In genomic region chr1:178725603-178726517, GRCh38 we compare ENCODE assay signal across 8 cellular contexts. TPM values are rescaled to one million over a fixed set of nuclear protein-coding genes. Genes with fewer than 3 reads are reported as not detected.
A peak's percentile ranks its signal among the peaks of the same experiment; 100 is the strongest.
DNase-seq lines count a peak whose midpoint lies in the region; ATAC-seq, FAIRE-seq and TF ChIP-seq lines count a peak whose summit lies in the region.

No MANE protein-coding gene starts in this region.

- TF ChIP-seq CTCF in GM12872 (IDR thresholded peaks at IDR 0.05; ENCODE audit: insufficient read depth, low read depth, low read length) (peak; percentile 28; the same call in 2 of the 3 replicates), GM12878 (IDR thresholded peaks at IDR 0.05 in 2 of 3, conservative IDR thresholded peaks at IDR 0.05 in 1 of 3; ENCODE audit: control insufficient read depth in 2 of 3, extremely low read depth in 1 of 3, insufficient read depth in 1 of 3, low read depth in 3 of 3, low read length in 3 of 3) (no peak)

- H3K4me3 ChIP-seq in GM12878 (peak overlapping the region; percentile 69), rectal smooth muscle tissue (ENCODE audit: low read length) (peak overlapping the region; percentile 87)

- no peak for TF ChIP-seq RAD21 in GM12878 (IDR thresholded peaks at IDR 0.05; ENCODE audit: insufficient read depth, low read depth, low read length)

- H3K9ac ChIP-seq in GM12878 (ENCODE audit: control insufficient read depth, insufficient read depth, low read length) (peak overlapping the region; percentile 46), rectal smooth muscle tissue (ENCODE audit: low read length) (peak overlapping the region; percentile 68)

- no peak for TF ChIP-seq EP300 in GM12878 (IDR thresholded peaks at IDR 0.05; ENCODE audit: borderline replicate concordance in 1 of 2, control insufficient read depth in 1 of 2, low read depth in 2 of 2, low read length in 2 of 2)

- no peaks in the 10 kb centered on the region for H4K20me1 ChIP-seq in GM12878 (ENCODE audit: control insufficient read depth, insufficient read depth)

- intact Hi-C loops in GM12878 (cut with micrococcal nuclease; ENCODE audit: unreplicated experiment) (loop anchor here (5.0 kb wide), 1 partner anchor 119 kb away; no protein-coding TSS in a partner anchor), posterior vena cava (cut with DNase I) (no loop called here)

- TF ChIP-seq POLR2A in GM12878 (IDR thresholded peaks at IDR 0.05; ENCODE audit: low read depth, low read length), result no peak

- in situ Hi-C loops in GM12878 (cut with MboI), result no loop called here

- RAD21 ChIA-PET in GM12878 (lab: Charles Lee; ENCODE audit: unreplicated experiment), result interaction anchor here (0.7 to 3.5 kb wide), 11 partner anchors 25 to 366 kb away, joined by 3 to 25 read pairs (median 5); no protein-coding TSS in a partner anchor

- SMC1A ChIA-PET in GM12878 (lab: Charles Lee; ENCODE audit: uncharacterized antibody, unreplicated experiment), result interaction anchor here (0.6 to 1.8 kb wide), 14 partner anchors 24 to 625 kb away, joined by 3 to 10 read pairs (median 5); no protein-coding TSS in a partner anchor

- POLR2A ChIA-PET in GM12878 (lab: Charles Lee), result interaction anchor here (0.6 to 1.5 kb wide), 5 partner anchors 19 to 183 kb away, joined by 3 to 5 read pairs (median 4); no protein-coding TSS in a partner anchor

- peak; percentile 98 for DNase-seq in NAMALWA (ENCODE audit: low spot score)
- DNase-seq in T-helper 1 cell, result peak in 4 of 5 donors; percentile 19 to 55 (median 40)
- peak; percentile 32 for DNase-seq in GM12878 (ENCODE audit: low read depth, low spot score)
- DNase-seq in hepatic stellate cell (ENCODE audit: low spot score), result peak; percentile 58
- DNase-seq in posterior vena cava (ENCODE audit: low spot score), result no peak

- H3K36me3 ChIP-seq in GM12878 (ENCODE audit: control insufficient read depth in 2 of 2, insufficient read depth in 2 of 2, low read length in 1 of 2) (no peaks in the 10 kb centered on the region), rectal smooth muscle tissue (ENCODE audit: control insufficient read depth, insufficient read depth, low read length) (peaks cover 2% of the 10 kb centered on the region)

- no peaks in the 10 kb centered on the region for H3K79me2 ChIP-seq in GM12878 (ENCODE audit: control insufficient read depth, insufficient read depth, low read length)

- H3K4me2 ChIP-seq in GM12878 (ENCODE audit: control insufficient read depth, insufficient read depth), result peak overlapping the region; percentile 86; the same call in 1 of the 2 replicates

- ATAC-seq in HG02588 (IDR thresholded peaks at IDR 0.05; ENCODE audit: unreplicated experiment), result peak; percentile 72
- ATAC-seq in GM12878, result peak; percentile 75

- WGBS in GM12878 (ENCODE audit: insufficient coverage, insufficient replicate concordance, low lambda C conversion rate, missing lambda C conversion rate), result 1% methylated on average over 48 of the region's 76 CpGs

- BruUV-seq in GM12878 (replicated peaks; lab: Mats Ljungman, UMichigan), result no TSS peak

- peak overlapping the region; percentile 45 for H2AFZ ChIP-seq in GM12878 (ENCODE audit: control insufficient read depth, low read depth, low read length)

- CTCF ChIA-PET in GM12878 (lab: Yijun Ruan, JAX), result interaction anchor here (0.7 to 2.4 kb wide), 6 partner anchors 9 to 182 kb away, joined by 3 to 16 read pairs (median 4); no protein-coding TSS in a partner anchor

- H3K4me1 ChIP-seq in GM12878 (ENCODE audit: control insufficient read depth, insufficient read depth, low read length) (no peaks in the 10 kb centered on the region), rectal smooth muscle tissue (ENCODE audit: control insufficient read depth, insufficient read depth, low read length) (no peaks in the 10 kb centered on the region)

- H3K27me3 ChIP-seq in GM12878 (replicated peaks in 1 of 2; ENCODE audit: control insufficient read depth in 2 of 2, insufficient read depth in 2 of 2, low read length in 1 of 2), result peaks cover 0 to 4% of the 10 kb centered on the region in 2 experiments; a peak in 2 of 4 replicates
- H3K27me3 ChIP-seq in rectal smooth muscle tissue (ENCODE audit: control insufficient read depth, insufficient read depth, low read length), result no peaks in the 10 kb centered on the region

- FAIRE-seq in GM12878 (lab: Jason Lieb, UNC), result peak; percentile 81

- H3K27ac ChIP-seq in GM12878 (ENCODE audit: control insufficient read depth, insufficient read depth), result no peak overlapping the region; the same call in 1 of the 2 replicates
- H3K27ac ChIP-seq in rectal smooth muscle tissue (ENCODE audit: low read depth, low read length), result peak overlapping the region; percentile 64

- H3K9me3 ChIP-seq in GM12878 (replicated peaks; ENCODE audit: control insufficient read depth, insufficient read depth, low read length), result no peaks in the 10 kb centered on the region; the same call in 2 of the 3 replicates

TF ChIP-seq in GM12878, 131 proteins besides CTCF, POLR2A, EP300 and RAD21:
- TF ChIP-seq ZSCAN29 (IDR thresholded peaks at IDR 0.05) (peak; percentile 88), IKZF2 (IDR thresholded peaks at IDR 0.05) (0 out of 4 replicates have a peak, but pooled peaks have one; percentile 34 to 38), IKZF1 (conservative IDR thresholded peaks at IDR 0.05) (0 out of 2 replicates have a peak, but pooled peaks have one; percentile 27), MTA3 (IDR thresholded peaks at IDR 0.05; ENCODE audit: borderline replicate concordance, low read length) (no peak), BMI1 (IDR thresholded peaks at IDR 0.05; ENCODE audit: borderline replicate concordance) (0 out of 2 replicates have a peak, but pooled peaks have one; percentile 4), SUZ12 (IDR thresholded peaks at IDR 0.05; ENCODE audit: unreplicated experiment) (peak; percentile 89), HDAC6 (IDR thresholded peaks at IDR 0.05; ENCODE audit: unreplicated experiment) (no peak)

RNA-seq across cellular contexts. Expression of gene RALGPS2, which starts 0.8 kb away (rescaled TPM):
- total RNA-seq in GM12878 (2013; cell fraction: nucleolus; rRNA removed), result 9.2 and 12.6 TPM in 2 replicates
- 2.6 and 3.7 TPM in 2 replicates for total RNA-seq in GM12878 (2014; rRNA removed)
- 2.4 and 2.8 TPM in 2 replicates for total RNA-seq in GM12878 (2014; rRNA removed; fragmentation: Illumina TruSeq; extraction: Trizol)
- 1.8 and 2.7 TPM in 2 replicates for total RNA-seq in GM12878 (2021)
- 2.9 TPM for polyA plus RNA-seq in GM12878 (2011; ENCODE audit: low read depth)
- 0.14 and 0.46 TPM in 2 replicates for polyA plus RNA-seq in GM12878 (2011; rRNA removed)
- 0.01 and 0.08 TPM in 2 replicates for polyA plus RNA-seq in GM12878 (2011; cell fraction: cytosol; rRNA removed)
- 0.12 and 0.28 TPM in 2 replicates for polyA plus RNA-seq in GM12878 (2011; cell fraction: nucleus; rRNA removed)
- polyA plus RNA-seq in GM12878 (2012), result 2.6 and 3.3 TPM in 2 replicates
- polyA plus RNA-seq in GM12878 (2014; fragmentation: Illumina TruSeq; extraction: Trizol), result 1.7 and 2.2 TPM in 2 replicates
- under 1 TPM; 0.08 to 0.38 TPM for polyA plus RNA-seq in GM12878 (2014; fragmentation: Nextera tagmentation; extraction: Ambion mirVana)
- 0.58 and 2.8 TPM in 2 replicates for polyA plus RNA-seq in GM12878 (2014; rRNA removed)
- polyA plus RNA-seq in GM12878 (2016; fragmentation: Nextera tagmentation; extraction: Ambion mirVana), result under 1 TPM; 0.43 TPM
- 0.07 and 0.21 TPM in 2 replicates for polyA minus RNA-seq in GM12878 (2011; rRNA and poly(A)+ RNA removed)
- polyA minus RNA-seq in GM12878 (2011; cell fraction: cytosol; rRNA and poly(A)+ RNA removed), result 1.0 TPM in 1 of 2 replicates, not detected in the other
- polyA minus RNA-seq in GM12878 (2011; cell fraction: nucleus; rRNA and poly(A)+ RNA removed), result 0.60 and 0.67 TPM in 2 replicates
- total RNA-seq in posterior vena cava, result 1 to 10 TPM; 7.4 to 7.9 TPM
